ENCODE assay signal across 9 cellular contexts in the genomic region with DNA sequence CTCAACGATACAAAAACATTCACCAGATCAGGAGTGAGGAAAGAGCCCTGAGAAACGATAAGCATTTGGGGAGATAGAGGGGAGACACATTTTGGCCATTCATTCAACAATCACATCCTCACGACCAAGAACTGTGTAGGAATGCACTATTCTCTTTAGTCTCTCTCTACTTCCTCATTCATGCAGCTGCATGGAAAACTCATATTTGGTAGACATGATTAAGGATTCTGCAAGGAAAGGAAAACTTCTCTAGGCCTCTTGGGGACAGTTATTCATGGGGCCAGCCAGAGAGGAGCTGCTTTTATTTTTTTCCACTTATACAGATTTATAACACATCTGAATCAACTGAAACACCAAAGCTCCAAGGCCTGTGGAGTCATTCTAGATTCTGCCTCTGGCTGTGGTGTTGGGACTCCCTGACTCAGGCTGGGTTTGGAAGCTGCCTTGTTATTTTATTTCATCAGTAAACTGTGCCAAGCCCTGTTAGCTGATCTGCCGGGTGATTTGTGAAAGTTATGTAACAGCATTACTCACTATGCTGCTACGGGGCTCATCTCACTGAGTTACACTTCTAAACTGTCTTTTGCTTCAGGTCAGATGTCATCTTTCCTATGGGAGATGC.
A peak's percentile ranks its signal among the peaks of the same experiment; 100 is the strongest.
DNase-seq lines count a peak whose midpoint lies in the region; ATAC-seq and TF ChIP-seq lines count a peak whose summit lies in the region.
"Had no signal": no experiment of that assay in that cellular context is flagged by ENCODE, and none has a peak within 500 bp of the region (broad histone marks: within the 10 kb centered on the region; RNA-seq: fewer than 3 reads in every experiment).

No MANE protein-coding gene starts in this region.

- H3K9me3 ChIP-seq in naive thymus-derived CD4-positive, alpha-beta T cell (ENCODE audit: control insufficient read depth in 2 of 3, low read length in 3 of 3): no peaks in the 10 kb centered on the region

- H3K27me3 ChIP-seq in dorsolateral prefrontal cortex: no peaks in the 10 kb centered on the region
- H3K27me3 ChIP-seq in naive thymus-derived CD4-positive, alpha-beta T cell (ENCODE audit: control insufficient read depth in 2 of 2, insufficient read depth in 2 of 2, low read length in 2 of 2): no peaks in the 10 kb centered on the region

- POLR2A ChIA-PET in naive thymus-derived CD4-positive, alpha-beta T cell (lab: Charles Lee): no interaction called here

- H3K4me1 ChIP-seq in naive thymus-derived CD4-positive, alpha-beta T cell (ENCODE audit: control insufficient read depth in 2 of 2, insufficient read depth in 2 of 2, low read length in 2 of 2): peaks cover 0 to 31% of the 10 kb centered on the region in 2 donors

- no peaks in the 10 kb centered on the region for H3K27me3 Mint-ChIP-seq in naive thymus-derived CD4-positive, alpha-beta T cell

- H3K4me3 ChIP-seq in dorsolateral prefrontal cortex: no peak overlapping the region
- H3K4me3 ChIP-seq in naive thymus-derived CD4-positive, alpha-beta T cell (ENCODE audit: low read length): no peak overlapping the region

- no peak for TF ChIP-seq CTCF in dorsolateral prefrontal cortex (IDR thresholded peaks at IDR 0.05 in 54 of 56, conservative IDR thresholded peaks at IDR 0.05 in 2 of 56; ENCODE audit: low read depth in 1 of 56, partially characterized antibody in 56 of 56)

- peaks cover 0 to 9% (median 0%) of the 10 kb centered on the region in 11 donors for H3K9me3 Mint-ChIP-seq in naive thymus-derived CD4-positive, alpha-beta T cell
- H3K9me3 Mint-ChIP-seq: activated T-cell treated with anti-CD3 and anti-CD28 coated beads, Interleukin-2, amount 50 U/mL, for 4 hours had no signal

- H3K27ac Mint-ChIP-seq in naive thymus-derived CD4-positive, alpha-beta T cell: no peak overlapping the region

- DNase-seq in AG20443 (ENCODE audit: low spot score) (peak; percentile 95), NCI-H446 (lab: John Stamatoyannopoulos, UW) (peak; percentile 23 to 75), dorsolateral prefrontal cortex (peak in 6 of 10 donors; percentile 26 to 53 (median 39)), NCI-H2029 (lab: John Stamatoyannopoulos, UW) (no peak), activated gamma-delta T cell treated with Interleukin-2 at 50 U/mL for 16 hours (no peak), NCI-H146 (lab: John Stamatoyannopoulos, UW) (no peak)
- DNase-seq in naive thymus-derived CD4-positive, alpha-beta T cell: no peak
- no peak for DNase-seq in stimulated activated CD4-positive, alpha-beta T cell treated with anti-CD3 and anti-CD28 coated beads, Interleukin-4, amount 100 ng/mL, for 24 hours
- DNase-seq: activated T-cell treated with anti-CD3 and anti-CD28 coated beads, Interleukin-2, amount 50 U/mL, for 4 hours had no signal

- H3K4me1 Mint-ChIP-seq in naive thymus-derived CD4-positive, alpha-beta T cell: peaks cover 0 to 18% (median 5%) of the 10 kb centered on the region in 7 donors

- ATAC-seq in naive thymus-derived CD4-positive, alpha-beta T cell: peak; percentile 30

- no peaks in the 10 kb centered on the region for H3K36me3 ChIP-seq in naive thymus-derived CD4-positive, alpha-beta T cell (ENCODE audit: control insufficient read depth in 2 of 3, insufficient read depth in 3 of 3, low read length in 3 of 3)

- CTCF ChIA-PET in naive thymus-derived CD4-positive, alpha-beta T cell (lab: Charles Lee): interaction anchor here (1.2 kb wide), 1 partner anchor 33 kb away, joined by 3 read pairs; no protein-coding TSS in a partner anchor

- intact Hi-C loops in dorsolateral prefrontal cortex (cut with DNase I): no loop called here
- intact Hi-C loops in naive thymus-derived CD4-positive, alpha-beta T cell (cut with micrococcal nuclease): no loop called here

- peak overlapping the region in 10 of 59 donors; percentile 1 to 51 (median 34) for H3K27ac ChIP-seq in dorsolateral prefrontal cortex
- H3K27ac ChIP-seq in naive thymus-derived CD4-positive, alpha-beta T cell (ENCODE audit: low read depth, low read length): no peak overlapping the region

- H3K4me3 Mint-ChIP-seq in naive thymus-derived CD4-positive, alpha-beta T cell: no peak overlapping the region
- H3K4me3 Mint-ChIP-seq: activated T-cell treated with anti-CD3 and anti-CD28 coated beads, Interleukin-2, amount 50 U/mL, for 4 hours had no signal

- peaks cover 0 to 24% (median 0%) of the 10 kb centered on the region in 5 donors for H3K36me3 Mint-ChIP-seq in naive thymus-derived CD4-positive, alpha-beta T cell

Comparison
In these comparisons a context has a peak if more than half of its experiments do, and no peak if none do; other contexts are left out.
1. DNase-seq: peak in AG20443 (single experiment), NCI-H446 (2 of 2) and dorsolateral prefrontal cortex (6 of 10); none in naive thymus-derived CD4-positive, alpha-beta T cell (0 of 9), NCI-H2029 (single experiment), stimulated activated CD4-positive, alpha-beta T cell treated with anti-CD3 and anti-CD28 coated beads, Interleukin-4, amount 100 ng/mL, for 24 hours (single experiment), activated gamma-delta T cell treated with Interleukin-2 at 50 U/mL for 16 hours (single experiment) and NCI-H146 (single experiment).